In the genomic region with DNA sequence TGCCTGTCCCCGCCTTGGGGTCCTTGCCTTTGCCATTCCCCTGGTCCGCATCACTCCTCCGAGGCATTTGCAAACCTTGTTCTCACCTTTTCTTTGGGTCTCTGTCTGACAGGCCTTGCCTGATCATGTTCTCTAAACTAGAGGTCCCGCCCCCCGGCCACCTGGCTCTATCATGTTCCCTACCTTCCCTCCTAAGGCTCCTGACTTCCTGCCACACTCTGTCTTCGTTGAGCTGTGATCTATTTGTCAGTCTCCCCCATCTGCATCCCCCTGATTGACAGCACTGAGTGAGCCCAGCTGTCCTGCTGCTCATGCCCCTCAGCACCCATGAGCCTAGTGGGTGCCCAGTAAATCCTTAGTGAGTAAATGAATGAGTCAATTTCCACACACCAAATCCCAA, we compare ENCODE assay signal across 20 cellular contexts. TPM values are rescaled to one million over a fixed set of nuclear protein-coding genes. Genes with fewer than 3 reads are reported as not detected.
DNase-seq lines count a peak whose midpoint lies in the region; ATAC-seq, FAIRE-seq and TF ChIP-seq lines count a peak whose summit lies in the region.
"Had no signal": no experiment of that assay in that cellular context is flagged by ENCODE, and none has a peak within 500 bp of the region (broad histone marks: within the 10 kb centered on the region; RNA-seq: fewer than 3 reads in every experiment).

No MANE protein-coding gene starts in this region.

- peaks cover 47% of the 10 kb centered on the region for H3K4me1 ChIP-seq in keratinocyte (ENCODE audit: control insufficient read depth, extremely low read depth, insufficient read depth, low read length)

- no peaks in the 10 kb centered on the region for H4K20me1 ChIP-seq in keratinocyte (ENCODE audit: control insufficient read depth, extremely low read depth, insufficient read depth, low read length)

- dilution Hi-C loops in keratinocyte (cut with MboI; ENCODE audit: extremely low pct_ligation_motif_present, low sequenced_read_pairs): no loop called here

- no peak overlapping the region for H3K9ac ChIP-seq in keratinocyte (ENCODE audit: control insufficient read depth, extremely low read depth, insufficient read depth, low read length)

- H3K27me3 ChIP-seq in keratinocyte (ENCODE audit: control insufficient read depth, extremely low read depth, insufficient read depth, low read length): no peaks in the 10 kb centered on the region

- no peaks in the 10 kb centered on the region for H3K9me3 ChIP-seq in KOPT-K1 (ENCODE audit: insufficient read depth, low read length, poor library complexity, severe bottlenecking)
- no peaks in the 10 kb centered on the region for H3K9me3 ChIP-seq in keratinocyte (ENCODE audit: control insufficient read depth, low read depth, low read length)

- no peaks in the 10 kb centered on the region for H3K9me1 ChIP-seq in keratinocyte (ENCODE audit: control insufficient read depth, extremely low read depth, insufficient read depth, low read length)

- no peak overlapping the region for H3K4me2 ChIP-seq in keratinocyte (ENCODE audit: control insufficient read depth, extremely low read depth, insufficient read depth, low read depth, low read length)

- no peak for TF ChIP-seq CTCF in keratinocyte (optimal IDR thresholded peaks at IDR 0.05 in 1 of 3, IDR thresholded peaks at IDR 0.05 in 1 of 3, conservative IDR thresholded peaks at IDR 0.05 in 1 of 3; ENCODE audit: extremely low read depth in 1 of 3, insufficient read depth in 2 of 3, low read length in 3 of 3)

- peak overlapping the region; percentile 83 for H2AFZ ChIP-seq in keratinocyte (ENCODE audit: control insufficient read depth, low read length)

- no peaks in the 10 kb centered on the region for H3K36me3 ChIP-seq in KOPT-K1 (ENCODE audit: insufficient read depth, low read length)
- no peaks in the 10 kb centered on the region for H3K36me3 ChIP-seq in keratinocyte (ENCODE audit: control insufficient read depth in 2 of 2, extremely low read depth in 1 of 2, insufficient read depth in 2 of 2, low read length in 2 of 2)

- H3K4me3 ChIP-seq in keratinocyte (ENCODE audit: control insufficient read depth in 2 of 3, extremely low read depth in 1 of 3, insufficient read depth in 2 of 3, low read depth in 1 of 3, low read length in 3 of 3) (no peak overlapping the region), skin epidermis (no peak overlapping the region)
- H3K4me3 ChIP-seq: dorsolateral prefrontal cortex, GM12878 had no signal

- no peak for TF ChIP-seq POLR2A in GM18505 (IDR thresholded peaks at IDR 0.05; ENCODE audit: borderline replicate concordance, extremely low read depth, insufficient read depth, insufficient read length)

- no peaks in the 10 kb centered on the region for H3K79me2 ChIP-seq in keratinocyte (ENCODE audit: control insufficient read depth, insufficient read depth, low read length)

- ATAC-seq in HG03439 (IDR thresholded peaks at IDR 0.05; ENCODE audit: unreplicated experiment) (no peak), GM18505 (IDR thresholded peaks at IDR 0.05; ENCODE audit: unreplicated experiment) (no peak), HG02678 (IDR thresholded peaks at IDR 0.05; ENCODE audit: unreplicated experiment) (no peak)
- ATAC-seq: activated T-cell treated with anti-CD3 and anti-CD28 coated beads, Interleukin-2, amount 50 U/mL, for 4 hours; GM12878 had no signal

- H3K27ac ChIP-seq in KOPT-K1 (ENCODE audit: low read depth, low read length, poor library complexity, severe bottlenecking) (peak overlapping the region; percentile 98), keratinocyte (ENCODE audit: control insufficient read depth, insufficient read depth, low read length) (peak overlapping the region; percentile 15), skin epidermis (peak overlapping the region in 11 of 21 experiments; percentile 31 to 76 (median 57))

- DNase-seq in NCI-H82 treated with DMSO at 0.1 percent for 48 hours (lab: John Stamatoyannopoulos, UW; ENCODE audit: unreplicated experiment): peak; percentile 81
- no peak for DNase-seq in keratinocyte (ENCODE audit: low read depth, low spot score)
- DNase-seq in NCI-H2227 (lab: John Stamatoyannopoulos, UW; ENCODE audit: unreplicated experiment): no peak
- DNase-seq: activated CD4-positive, alpha-beta memory T cell treated with anti-CD3 and anti-CD28 coated beads, Interleukin-2, amount 10 ng/mL, durations not matched to agents 7 days and 5 days; activated naive CD8-positive, alpha-beta T cell treated with anti-CD3 and anti-CD28 coated beads, Interleukin-2, amount 10 ng/mL, durations not matched to agents 7 days and 5 days; activated T-cell treated with anti-CD3 and anti-CD28 coated beads, Interleukin-2, amount 50 U/mL, for 4 hours; Calu3; dorsolateral prefrontal cortex; islet precursor cell; NCI-H1105 treated with DMSO at 0.1 percent for 48 hours; NCI-H226; SHP77; small intestine; T-helper 1 cell had no signal

- FAIRE-seq in keratinocyte (lab: Jason Lieb, UNC): no peak
- FAIRE-seq: GM12878, small intestine had no signal

RNA-seq across cellular contexts. Expression of gene ERG, which starts 22.8 kb away (rescaled TPM):
- 0.08 to 0.19 TPM (median 0.09 TPM) in 3 replicates for polyA plus RNA-seq in keratinocyte
- 1.1 TPM for polyA plus RNA-seq in keratinocyte (2011; ENCODE audit: low read depth)
- 0.06 and 0.12 TPM in 2 replicates for polyA plus RNA-seq in keratinocyte (2011; cell fraction: cytosol; rRNA removed)
- 0.23 and 0.35 TPM in 2 replicates for polyA plus RNA-seq in keratinocyte (2011; cell fraction: nucleus; rRNA removed)
- 0.07 TPM in 1 of 2 replicates, not detected in the other for polyA plus RNA-seq in keratinocyte (2012; ENCODE audit: low replicate concordance)
- 0.61 to 0.89 TPM in 2 of 3 replicates, not detected in the other for polyA minus RNA-seq in keratinocyte
- not detected for polyA minus RNA-seq in keratinocyte (2011; cell fraction: cytosol; rRNA and poly(A)+ RNA removed)
- polyA minus RNA-seq in keratinocyte (2011; cell fraction: nucleus; rRNA and poly(A)+ RNA removed): 0.42 and 1.0 TPM in 2 replicates
- polyA plus RNA-seq: GM12878 had no signal

Comparison
In these comparisons a context has a peak if more than half of its experiments do, and no peak if none do; other contexts are left out.
1. H3K27ac ChIP-seq: peak in every context shown above with its lines; median percentile 98 in KOPT-K1; 57 in skin epidermis; 15 in keratinocyte.